ENCODE assay signal across 8 cellular contexts in the genomic region with DNA sequence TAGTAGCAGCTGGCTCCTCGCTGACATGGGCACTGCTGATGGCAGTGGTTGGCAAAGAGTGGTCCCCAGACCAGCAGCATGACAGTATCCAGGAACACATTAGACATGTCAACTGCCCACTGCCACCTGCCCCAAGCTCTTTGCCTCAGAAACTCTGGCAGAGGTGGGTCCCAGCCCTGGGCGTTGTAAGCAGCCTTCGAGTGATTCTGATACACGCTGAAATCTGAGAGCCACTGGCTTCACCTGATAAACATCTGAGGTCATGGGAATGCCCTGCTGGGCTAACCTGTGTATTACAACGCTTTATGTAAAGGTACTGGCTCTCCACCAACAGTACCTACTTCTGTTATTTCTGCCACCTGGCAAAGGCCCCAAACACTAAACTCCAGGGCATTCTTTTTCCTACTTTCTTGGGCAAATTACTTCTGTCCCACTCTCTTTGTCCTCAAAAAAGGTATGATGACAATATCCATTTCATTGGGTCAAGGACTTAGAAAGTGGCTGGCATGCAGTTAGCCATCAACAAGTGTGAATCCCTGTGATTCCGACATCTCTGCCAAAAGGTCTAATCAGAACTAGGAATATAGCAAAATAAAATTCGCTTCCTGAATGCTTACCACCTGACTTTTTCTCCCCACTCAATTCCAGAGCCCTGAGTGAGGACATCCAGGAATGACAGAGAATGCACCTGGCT. TPM values are rescaled to one million over a fixed set of nuclear protein-coding genes. Genes with fewer than 3 reads are reported as not detected.
DNase-seq lines count a peak whose midpoint lies in the region; ATAC-seq, FAIRE-seq and TF ChIP-seq lines count a peak whose summit lies in the region.

No MANE protein-coding gene starts in this region.

- H3K9me3 ChIP-seq in breast epithelium (no peaks in the 10 kb centered on the region), vagina (no peaks in the 10 kb centered on the region)

- peaks cover 47 to 50% of the 10 kb centered on the region in 2 donors for H3K4me1 Mint-ChIP-seq in natural killer cell
- peaks cover 25 to 35% of the 10 kb centered on the region in 2 donors for H3K4me1 Mint-ChIP-seq in natural killer cell treated with Interleukin-12 subunit alpha and Interleukin-12 subunit beta and Interleukin-15 and Interleukin-18, amount 100 ng/mL, for 72 hours (ENCODE audit: low read depth in 2 of 2)

- intact Hi-C loops in natural killer cell (cut with micrococcal nuclease) (no loop called here), breast epithelium (cut with DNase I; ENCODE audit: low total_unique reads) (no loop called here), vagina (cut with DNase I) (no loop called here)

- ATAC-seq in natural killer cell (peak in 2 of 3 donors; percentile 64 to 69), HG03565 (IDR thresholded peaks at IDR 0.05; ENCODE audit: unreplicated experiment) (peak; percentile 43)
- ATAC-seq in natural killer cell treated with Interleukin-12 subunit alpha and Interleukin-12 subunit beta and Interleukin-15 and Interleukin-18, amount 100 ng/mL, for 72 hours = no peak

- H3K36me3 Mint-ChIP-seq in natural killer cell = no peaks in the 10 kb centered on the region
- no peaks in the 10 kb centered on the region for H3K36me3 Mint-ChIP-seq in natural killer cell treated with Interleukin-12 subunit alpha and Interleukin-12 subunit beta and Interleukin-15 and Interleukin-18, amount 100 ng/mL, for 72 hours

- no peak for FAIRE-seq in HTR-8/SVneo (lab: Jason Lieb, UNC)

- no peaks in the 10 kb centered on the region for H3K27me3 ChIP-seq in breast epithelium
- no peaks in the 10 kb centered on the region for H3K27me3 ChIP-seq in vagina

- no peak overlapping the region for H3K4me3 Mint-ChIP-seq in natural killer cell
- H3K4me3 Mint-ChIP-seq in natural killer cell treated with Interleukin-12 subunit alpha and Interleukin-12 subunit beta and Interleukin-15 and Interleukin-18, amount 100 ng/mL, for 72 hours = no peak overlapping the region

- H3K27ac ChIP-seq in breast epithelium (no peak overlapping the region), substantia nigra (ENCODE audit: low read depth, low read length, poor library complexity, severe bottlenecking) (no peak overlapping the region), vagina (no peak overlapping the region)

- H3K4me1 ChIP-seq in breast epithelium (peaks cover 0 to 6% of the 10 kb centered on the region in 2 donors), vagina (peaks cover 36% of the 10 kb centered on the region)

- TF ChIP-seq CTCF in natural killer cell (IDR thresholded peaks at IDR 0.05) = peak; percentile 22
- peak in 2 of 3 donors; percentile 12 to 31 for TF ChIP-seq CTCF in breast epithelium (IDR thresholded peaks at IDR 0.05)
- peak; percentile 46 for TF ChIP-seq CTCF in retinal pigment epithelial cell (conservative IDR thresholded peaks at IDR 0.05; ENCODE audit: low read depth, low read length)
- TF ChIP-seq CTCF in vagina (IDR thresholded peaks at IDR 0.05) = no peak

- no peaks in the 10 kb centered on the region for H3K9me3 Mint-ChIP-seq in natural killer cell
- H3K9me3 Mint-ChIP-seq in natural killer cell treated with Interleukin-12 subunit alpha and Interleukin-12 subunit beta and Interleukin-15 and Interleukin-18, amount 100 ng/mL, for 72 hours = no peaks in the 10 kb centered on the region

- H3K4me3 ChIP-seq in breast epithelium (no peak overlapping the region), retinal pigment epithelial cell (ENCODE audit: low read length) (no peak overlapping the region), vagina (no peak overlapping the region)

- no peaks in the 10 kb centered on the region for H3K27me3 Mint-ChIP-seq in natural killer cell (ENCODE audit: low read depth in 2 of 2)
- no peaks in the 10 kb centered on the region for H3K27me3 Mint-ChIP-seq in natural killer cell treated with Interleukin-12 subunit alpha and Interleukin-12 subunit beta and Interleukin-15 and Interleukin-18, amount 100 ng/mL, for 72 hours

- H3K36me3 ChIP-seq in breast epithelium (no peaks in the 10 kb centered on the region), vagina (no peaks in the 10 kb centered on the region)

- no peak overlapping the region for H3K27ac Mint-ChIP-seq in natural killer cell
- no peak overlapping the region for H3K27ac Mint-ChIP-seq in natural killer cell treated with Interleukin-12 subunit alpha and Interleukin-12 subunit beta and Interleukin-15 and Interleukin-18, amount 100 ng/mL, for 72 hours

- DNase-seq in natural killer cell (no peak), breast epithelium (ENCODE audit: low spot score in 2 of 2) (no peak), retinal pigment epithelial cell (ENCODE audit: low read depth) (no peak), HTR-8/SVneo (ENCODE audit: insufficient read length, low spot score) (no peak), substantia nigra (lab: John Stamatoyannopoulos, UW) (no peak), vagina (ENCODE audit: extremely low spot score in 2 of 2) (no peak)
- no peak for DNase-seq in natural killer cell treated with Interleukin-12 subunit alpha and Interleukin-12 subunit beta and Interleukin-15 and Interleukin-18, amount 100 ng/mL, for 72 hours (ENCODE audit: low spot score)

- TF ChIP-seq POLR2A in breast epithelium (IDR thresholded peaks at IDR 0.05) = no peak
- TF ChIP-seq POLR2A in vagina (IDR thresholded peaks at IDR 0.05) = no peak

RNA-seq across cellular contexts. Expression of a gene that starts 9.2 kb away (rescaled TPM):
- total RNA-seq in natural killer cell (10 to 100 TPM; 24.5 to 32.7 (median 30.4) TPM), breast epithelium (100 to 1,000 TPM in 1 of 3 donors, 10 to 100 TPM in 2; 66.5 to 114 (median 80.1) TPM), vagina (93.8 TPM)
- total RNA-seq in natural killer cell treated with Interleukin-12 subunit alpha and Interleukin-12 subunit beta and Interleukin-15 and Interleukin-18, amount 100 ng/mL, for 72 hours = 10 to 100 TPM; 31.6 to 49.0 TPM

Comparison
In these comparisons a context has a peak if more than half of its experiments do, and no peak if none do; other contexts are left out.
1. ATAC-seq: peak in natural killer cell (2 of 3) and HG03565 (single experiment); none in natural killer cell treated with Interleukin-12 subunit alpha and Interleukin-12 subunit beta and Interleukin-15 and Interleukin-18, amount 100 ng/mL, for 72 hours (0 of 2).
2. CTCF ChIP-seq: peak in natural killer cell (single experiment), breast epithelium (2 of 3) and retinal pigment epithelial cell (single experiment); none in vagina (0 of 3).